In genomic region chr2:101697124-101697793, GRCh38 we compare ENCODE assay signal across 8 cellular contexts. TPM values are rescaled to one million over a fixed set of nuclear protein-coding genes. Genes with fewer than 3 reads are reported as not detected.
DNase-seq lines count a peak whose midpoint lies in the region; ATAC-seq and TF ChIP-seq lines count a peak whose summit lies in the region.

Gene MAP4K4, plus strand, starts transcription at chr2:101697707. Its CDS starts 374 bp downstream, at chr2:101698081.

- peaks cover 35% of the 10 kb centered on the region for H3K4me1 ChIP-seq in CD4-positive, CD25-positive, alpha-beta regulatory T cell (ENCODE audit: control insufficient read depth, insufficient read depth, low read length, poor library complexity, severe bottlenecking)
- H3K4me1 ChIP-seq in neutrophil (ENCODE audit: control insufficient read depth in 1 of 2, insufficient read depth in 1 of 2, low read depth in 1 of 2, low read length in 1 of 2), result peaks cover 60 to 63% of the 10 kb centered on the region in 2 experiments

- peak within 1 kb of the TSS; percentile 98 for H3K4me3 ChIP-seq in CD4-positive, CD25-positive, alpha-beta regulatory T cell (ENCODE audit: low read depth, low read length)
- H3K4me3 ChIP-seq in LNCaP clone FGC (ENCODE audit: low read depth, low read length) (peak within 1 kb of the TSS; percentile 82), neutrophil (ENCODE audit: low read depth in 1 of 2, low read length in 1 of 2) (peak within 1 kb of the TSS; percentile 77 to 100)

- peak within 1 kb of the TSS; percentile 76 for H3K27ac ChIP-seq in CD4-positive, CD25-positive, alpha-beta regulatory T cell (ENCODE audit: insufficient read depth, low read length, poor library complexity, severe bottlenecking)
- H3K27ac ChIP-seq in neutrophil, result peak within 1 kb of the TSS; percentile 89
- peak within 1 kb of the TSS; percentile 92 for H3K27ac ChIP-seq in substantia nigra (ENCODE audit: low read depth, low read length, poor library complexity, severe bottlenecking)

- peak; percentile 69 to 73 for ATAC-seq in CD4-positive, CD25-positive, alpha-beta regulatory T cell (ENCODE audit: low read depth in 2 of 2)
- ATAC-seq in GM21360 (IDR thresholded peaks at IDR 0.05; ENCODE audit: unreplicated experiment), result peak; percentile 46
- peak; percentile 56 to 67 for ATAC-seq in activated naive CD4-positive, alpha-beta T cell treated with anti-CD3 and anti-CD28 coated beads, Interleukin-2, amount 50 U/mL, for 72 hours

- no peaks in the 10 kb centered on the region for H3K9me3 ChIP-seq in CD4-positive, CD25-positive, alpha-beta regulatory T cell (ENCODE audit: control insufficient read depth in 2 of 2, low read length in 2 of 2)
- no peaks in the 10 kb centered on the region for H3K9me3 ChIP-seq in neutrophil

- H3K36me3 ChIP-seq in CD4-positive, CD25-positive, alpha-beta regulatory T cell (ENCODE audit: control insufficient read depth, insufficient read depth, low read length), result peaks cover 3% of the 10 kb centered on the region
- H3K36me3 ChIP-seq in neutrophil, result peaks cover 12% of the 10 kb centered on the region

- H3K4me3 Mint-ChIP-seq in CD4-positive, CD25-positive, alpha-beta regulatory T cell, result peak within 1 kb of the TSS in 3 of 4 donors; percentile 91 to 96 (median 93)

- H3K4me1 Mint-ChIP-seq in CD4-positive, CD25-positive, alpha-beta regulatory T cell, result peaks cover 6 to 34% (median 21%) of the 10 kb centered on the region in 4 donors

- H3K27me3 ChIP-seq in CD4-positive, CD25-positive, alpha-beta regulatory T cell (ENCODE audit: control insufficient read depth, insufficient read depth, low read length), result no peaks in the 10 kb centered on the region
- H3K27me3 ChIP-seq in neutrophil, result peaks cover 23% of the 10 kb centered on the region

- peak within 1 kb of the TSS; percentile 86 to 97 (median 93) for H3K27ac Mint-ChIP-seq in CD4-positive, CD25-positive, alpha-beta regulatory T cell
- peak within 1 kb of the TSS in 1 of 2 donors; percentile 63 for H3K27ac Mint-ChIP-seq in activated naive CD4-positive, alpha-beta T cell treated with anti-CD3 and anti-CD28 coated beads, Interleukin-2, amount 50 U/mL, for 72 hours

- peaks cover 7% of the 10 kb centered on the region for H3K36me3 Mint-ChIP-seq in CD4-positive, CD25-positive, alpha-beta regulatory T cell
- H3K36me3 Mint-ChIP-seq in activated naive CD4-positive, alpha-beta T cell treated with anti-CD3 and anti-CD28 coated beads, Interleukin-2, amount 50 U/mL, for 72 hours, result peaks cover 13 to 21% of the 10 kb centered on the region in 2 donors

- TF ChIP-seq CTCF in LNCaP clone FGC (IDR thresholded peaks at IDR 0.05; ENCODE audit: control insufficient read depth, extremely low read depth, insufficient read depth), result no peak; the same call in none of the 2 replicates
- peak; percentile 54 for TF ChIP-seq CTCF in neutrophil (IDR thresholded peaks at IDR 0.05)

- H3K27me3 Mint-ChIP-seq in CD4-positive, CD25-positive, alpha-beta regulatory T cell, result no peaks in the 10 kb centered on the region

- DNase-seq in CD4-positive, CD25-positive, alpha-beta regulatory T cell, result peak; percentile 57 to 83 (median 69)
- peak; percentile 23 for DNase-seq in LNCaP clone FGC (ENCODE audit: low read depth)
- DNase-seq in SKM-1 treated with dmso at 0.1 percent for 144 hours (lab: John Stamatoyannopoulos, UW; ENCODE audit: unreplicated experiment), result peak; percentile 73
- DNase-seq in activated naive CD4-positive, alpha-beta T cell treated with anti-CD3 and anti-CD28 coated beads, Interleukin-2, amount 50 U/mL, for 72 hours (ENCODE audit: low spot score in 2 of 2), result peak; percentile 54 to 75
- DNase-seq in glomerular endothelial cell (ENCODE audit: extremely low read depth, low read depth, low spot score), result no peak
- peak in 48 of 49 donors; percentile 21 to 87 (median 76) for DNase-seq in substantia nigra (lab: John Stamatoyannopoulos, UW)

- peaks cover 0 to 2% (median 0%) of the 10 kb centered on the region in 7 donors for H3K9me3 Mint-ChIP-seq in CD4-positive, CD25-positive, alpha-beta regulatory T cell
- H3K9me3 Mint-ChIP-seq in activated naive CD4-positive, alpha-beta T cell treated with anti-CD3 and anti-CD28 coated beads, Interleukin-2, amount 50 U/mL, for 72 hours, result peaks cover under 1 to 12% of the 10 kb centered on the region in 2 donors

RNA-seq across cellular contexts. Expression of gene MAP4K4, which starts in this region (rescaled TPM):
- 179 TPM for total RNA-seq in CD4-positive, CD25-positive, alpha-beta regulatory T cell
- polyA plus RNA-seq in CD4-positive, CD25-positive, alpha-beta regulatory T cell, result 10 to 100 TPM in 2 of 4 donors, 1 to 10 TPM in 2; 6.7 to 22.3 (median 11.4) TPM
- 10 to 100 TPM; 82.9 to 94.3 TPM for total RNA-seq in activated naive CD4-positive, alpha-beta T cell treated with anti-CD3 and anti-CD28 coated beads, Interleukin-2, amount 50 U/mL, for 72 hours
- 244 and 305 TPM in 2 replicates for total RNA-seq in glomerular endothelial cell
